In the genomic region with DNA sequence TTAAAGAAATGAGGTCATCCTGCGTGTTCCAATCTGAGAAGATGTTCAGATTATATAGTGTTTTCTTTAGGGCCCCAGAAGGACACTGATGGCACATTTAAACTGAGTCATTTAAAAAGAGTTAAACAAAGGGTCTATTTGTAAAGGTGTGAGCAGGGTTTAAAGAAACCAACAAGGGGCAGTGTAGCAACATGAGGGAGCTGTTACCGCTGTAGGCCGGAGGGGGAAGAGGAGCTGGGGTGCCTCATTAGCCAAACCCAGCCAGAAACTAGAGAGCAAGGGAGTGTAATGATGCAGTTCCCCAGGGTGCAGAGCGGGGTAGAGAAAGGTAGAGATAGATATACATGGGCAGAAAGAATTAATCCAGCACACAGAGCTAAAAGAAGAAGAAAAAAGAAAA, we compare ENCODE assay signal across 1 cellular context.
TF ChIP-seq lines count a peak whose summit lies in the region.

No MANE protein-coding gene starts in this region.

TF ChIP-seq in H1, 55 proteins besides CTCF, POLR2A, EP300 and RAD21:
- TF ChIP-seq ZNF274 (IDR thresholded peaks at IDR 0.05; ENCODE audit: borderline replicate concordance, extremely low read depth, low read length) (no peak), MAFK (IDR thresholded peaks at IDR 0.05; ENCODE audit: low read depth, low read length) (no peak), SIRT6 (IDR thresholded peaks at IDR 0.05; ENCODE audit: low read length) (no peak), NANOG (IDR thresholded peaks at IDR 0.05; ENCODE audit: insufficient read depth, low read depth, low read length, poor library complexity, severe bottlenecking) (no peak), CEBPB (IDR thresholded peaks at IDR 0.05; ENCODE audit: low read depth, low read length) (no peak), JUND (IDR thresholded peaks at IDR 0.05; ENCODE audit: low read length) (no peak), EZH2 (IDR thresholded peaks at IDR 0.05; ENCODE audit: low read depth, low read length, severe bottlenecking) (no peak), SP4 (IDR thresholded peaks at IDR 0.05; ENCODE audit: low read length) (no peak), SP2 (IDR thresholded peaks at IDR 0.05; ENCODE audit: low read length) (no peak), ASH2L (IDR thresholded peaks at IDR 0.05; ENCODE audit: low read length) (no peak), HDAC6 (IDR thresholded peaks at IDR 0.05; ENCODE audit: low read depth, low read length) (no peak), RBBP5 (IDR thresholded peaks at IDR 0.05; ENCODE audit: borderline replicate concordance, low read depth, low read length) (no peak), SRF (IDR thresholded peaks at IDR 0.05; ENCODE audit: low read depth, low read length) (no peak), CBX5 (IDR thresholded peaks at IDR 0.05; ENCODE audit: low read depth, low read length) (no peak), GABPA (IDR thresholded peaks at IDR 0.05; ENCODE audit: borderline replicate concordance, insufficient read depth, low read length) (no peak), CHD1 (IDR thresholded peaks at IDR 0.05; ENCODE audit: low read depth, low read length) (no peak), SUZ12 (IDR thresholded peaks at IDR 0.05; ENCODE audit: low read length) (no peak)
